11 cellular contexts compared by ENCODE assay signal in genomic region chr7:75920431-75921161, GRCh38. TPM values are rescaled to one million over a fixed set of nuclear protein-coding genes. Genes with fewer than 3 reads are reported as not detected.
A peak's percentile ranks its signal among the peaks of the same experiment; 100 is the strongest.
DNase-seq lines count a peak whose midpoint lies in the region; ATAC-seq and TF ChIP-seq lines count a peak whose summit lies in the region.
"Had no signal": no experiment of that assay in that cellular context is flagged by ENCODE, and none has a peak within 500 bp of the region (broad histone marks: within the 10 kb centered on the region; RNA-seq: fewer than 3 reads in every experiment).

No MANE protein-coding gene starts in this region.

- H3K36me3 Mint-ChIP-seq in activated CD4-positive, alpha-beta T cell treated with anti-CD3 and anti-CD28 coated beads, Interleukin-2, amount 10 ng/mL, durations not matched to agents 24 days and 14 days (ENCODE audit: low read depth): peaks cover 8% of the 10 kb centered on the region
- no peaks in the 10 kb centered on the region for H3K36me3 Mint-ChIP-seq in natural killer cell

- no peak overlapping the region for H3K23ac ChIP-seq in trophoblast cell (ENCODE audit: low read length)

- no peak overlapping the region for H3K4me3 Mint-ChIP-seq in activated CD4-positive, alpha-beta T cell treated with anti-CD3 and anti-CD28 coated beads, Interleukin-2, amount 10 ng/mL, durations not matched to agents 24 days and 14 days
- no peak overlapping the region for H3K4me3 Mint-ChIP-seq in natural killer cell

- H3K18ac ChIP-seq in trophoblast cell (ENCODE audit: low read length): no peak overlapping the region

- H3K9me3 ChIP-seq in trophoblast cell (ENCODE audit: insufficient read depth, low read depth, low read length): no peaks in the 10 kb centered on the region

- H3K9ac ChIP-seq in trophoblast cell (ENCODE audit: low read length): no peak overlapping the region
- H3K9ac ChIP-seq: parathyroid adenoma had no signal

- no peaks in the 10 kb centered on the region for H3K27me3 ChIP-seq in trophoblast cell (ENCODE audit: insufficient read depth, low read length)

- H3K4me1 Mint-ChIP-seq in activated CD4-positive, alpha-beta T cell treated with anti-CD3 and anti-CD28 coated beads, Interleukin-2, amount 10 ng/mL, durations not matched to agents 24 days and 14 days: peaks cover 25% of the 10 kb centered on the region
- peaks cover 30 to 50% of the 10 kb centered on the region in 2 donors for H3K4me1 Mint-ChIP-seq in natural killer cell

- H2BK5ac ChIP-seq in trophoblast cell (ENCODE audit: low read depth, low read length, poor library complexity): no peak overlapping the region

- H2AK5ac ChIP-seq in trophoblast cell (ENCODE audit: low read length): no peak overlapping the region

- H3K4me1 ChIP-seq in trophoblast cell (ENCODE audit: control insufficient read depth in 1 of 2, insufficient read depth in 2 of 2, low read length in 2 of 2): peaks cover 4 to 5% of the 10 kb centered on the region in 2 experiments

- no peaks in the 10 kb centered on the region for H3K79me1 ChIP-seq in trophoblast cell (ENCODE audit: low read length)

- no peak overlapping the region for H2AFZ ChIP-seq in trophoblast cell (ENCODE audit: insufficient read depth, low read length, poor library complexity)
- H2AFZ ChIP-seq: parathyroid adenoma had no signal

- no peak overlapping the region for H2BK12ac ChIP-seq in trophoblast cell (ENCODE audit: low read length)

- no CpG with 5 or more reads among the region's 19 CpGs for whole genome bisulfite sequencing in trophoblast cell (ENCODE audit: extremely low coverage, insufficient coverage, insufficient read length)

- peaks cover under 1% of the 10 kb centered on the region for H3K79me2 ChIP-seq in trophoblast cell (ENCODE audit: control insufficient read depth, insufficient read depth, low read length, poor library complexity)

- ATAC-seq in HG03196 (IDR thresholded peaks at IDR 0.05; ENCODE audit: unreplicated experiment): no peak
- ATAC-seq in natural killer cell: no peak
- no peak for ATAC-seq in GM18870 (IDR thresholded peaks at IDR 0.05; ENCODE audit: unreplicated experiment)

- no peak overlapping the region for H4K12ac ChIP-seq in trophoblast cell (ENCODE audit: low read depth, low read length)

- H4K8ac ChIP-seq in trophoblast cell (ENCODE audit: low read depth, low read length): no peak overlapping the region

- DNase-seq in EH (ENCODE audit: low read depth) (peak; percentile 35), fibroblast of gingiva (ENCODE audit: low read depth) (peak; percentile 75), trophoblast cell (peak; percentile 48 to 65), SHP77 treated with DMSO at 0.1 percent for 48 hours (lab: John Stamatoyannopoulos, UW) (no peak), natural killer cell (no peak)
- DNase-seq in activated CD4-positive, alpha-beta T cell treated with anti-CD3 and anti-CD28 coated beads, Interleukin-2, amount 10 ng/mL, durations not matched to agents 24 days and 14 days: peak; percentile 61
- DNase-seq: NCI-H1436 treated with DMSO at 0.1 percent for 48 hours had no signal

- H2BK120ac ChIP-seq in trophoblast cell (ENCODE audit: insufficient read depth, low read length, poor library complexity): no peak overlapping the region

- no peak overlapping the region for H3K27ac ChIP-seq in trophoblast cell (ENCODE audit: low read depth, low read length)
- H3K27ac ChIP-seq: C4-2B, parathyroid adenoma had no signal

- TF ChIP-seq CTCF in natural killer cell (IDR thresholded peaks at IDR 0.05): no peak

- H3K4me2 ChIP-seq in trophoblast cell (ENCODE audit: low read length): no peak overlapping the region

- no peak overlapping the region for H3K4me3 ChIP-seq in trophoblast cell (ENCODE audit: low read depth, low read length)

- H3K36me3 ChIP-seq in trophoblast cell (ENCODE audit: control insufficient read depth in 1 of 2, insufficient read depth in 2 of 2, low read length in 2 of 2): peaks cover 0 to 4% of the 10 kb centered on the region in 2 experiments

- no peak overlapping the region for H3K14ac ChIP-seq in trophoblast cell (ENCODE audit: low read length)

- H3K9me3 Mint-ChIP-seq in activated CD4-positive, alpha-beta T cell treated with anti-CD3 and anti-CD28 coated beads, Interleukin-2, amount 10 ng/mL, durations not matched to agents 24 days and 14 days: no peaks in the 10 kb centered on the region
- H3K9me3 Mint-ChIP-seq in natural killer cell: no peaks in the 10 kb centered on the region

- intact Hi-C loops in activated CD4-positive, alpha-beta T cell treated with anti-CD3 and anti-CD28 coated beads, Interleukin-2, amount 10 ng/mL, durations not matched to agents 24 days and 14 days (cut with micrococcal nuclease): no loop called here
- intact Hi-C loops in natural killer cell (cut with micrococcal nuclease): no loop called here

- H3K27me3 Mint-ChIP-seq in activated CD4-positive, alpha-beta T cell treated with anti-CD3 and anti-CD28 coated beads, Interleukin-2, amount 10 ng/mL, durations not matched to agents 24 days and 14 days: no peaks in the 10 kb centered on the region
- no peaks in the 10 kb centered on the region for H3K27me3 Mint-ChIP-seq in natural killer cell (ENCODE audit: low read depth in 2 of 2)

- H3K4ac ChIP-seq in trophoblast cell (ENCODE audit: low read depth, low read length): no peak overlapping the region

- no peak overlapping the region for H3K27ac Mint-ChIP-seq in activated CD4-positive, alpha-beta T cell treated with anti-CD3 and anti-CD28 coated beads, Interleukin-2, amount 10 ng/mL, durations not matched to agents 24 days and 14 days
- H3K27ac Mint-ChIP-seq in natural killer cell: no peak overlapping the region

- no peak overlapping the region for H4K91ac ChIP-seq in trophoblast cell (ENCODE audit: low read depth, low read length)

RNA-seq across cellular contexts. Expression of gene POR, which starts 5.6 kb away (rescaled TPM):
- total RNA-seq in activated CD4-positive, alpha-beta T cell treated with anti-CD3 and anti-CD28 coated beads, Interleukin-2, amount 10 ng/mL, durations not matched to agents 24 days and 14 days: 69.4 and 75.0 TPM in 2 replicates
- polyA plus RNA-seq in trophoblast cell (2013): 59.4 and 65.9 TPM in 2 replicates
- total RNA-seq in natural killer cell: 10 to 100 TPM; 56.0 to 60.5 (median 58.3) TPM

RNA-seq across cellular contexts. Expression of gene RHBDD2, which starts 41.8 kb away (rescaled TPM):
- total RNA-seq in activated CD4-positive, alpha-beta T cell treated with anti-CD3 and anti-CD28 coated beads, Interleukin-2, amount 10 ng/mL, durations not matched to agents 24 days and 14 days: 48.4 and 49.2 TPM in 2 replicates
- polyA plus RNA-seq in trophoblast cell (2013): 22.6 and 24.0 TPM in 2 replicates
- 10 to 100 TPM; 45.2 to 74.3 (median 61.9) TPM for total RNA-seq in natural killer cell

Comparison
In these comparisons a context has a peak if more than half of its experiments do, and no peak if none do; other contexts are left out.
1. DNase-seq: peak in EH (single experiment), activated CD4-positive, alpha-beta T cell treated with anti-CD3 and anti-CD28 coated beads, Interleukin-2, amount 10 ng/mL, durations not matched to agents 24 days and 14 days (single experiment), fibroblast of gingiva (single experiment) and trophoblast cell (2 of 2); none in SHP77 treated with DMSO at 0.1 percent for 48 hours (single experiment) and natural killer cell (single experiment).